ENCODE assay signal across 9 cellular contexts in the genomic region with DNA sequence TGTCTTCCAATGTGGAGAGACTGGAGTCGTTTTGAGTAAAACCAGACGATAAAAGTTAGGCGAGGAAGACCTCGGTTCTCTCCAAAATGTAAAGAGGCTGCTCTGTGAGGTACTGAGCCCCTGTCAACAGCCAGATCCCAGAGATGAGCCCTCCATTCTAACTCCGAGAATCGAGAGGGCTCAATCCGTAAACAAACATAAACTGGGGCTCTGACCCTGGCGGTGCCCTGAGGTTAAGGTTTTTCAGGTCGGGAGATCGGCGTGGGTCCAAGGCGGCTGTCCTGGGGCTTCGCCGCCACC. TPM values are rescaled to one million over a fixed set of nuclear protein-coding genes. Genes with fewer than 3 reads are reported as not detected.
A peak's percentile ranks its signal among the peaks of the same experiment; 100 is the strongest.
DNase-seq lines count a peak whose midpoint lies in the region; ATAC-seq, FAIRE-seq and TF ChIP-seq lines count a peak whose summit lies in the region.
"Had no signal": no experiment of that assay in that cellular context is flagged by ENCODE, and none has a peak within 500 bp of the region (broad histone marks: within the 10 kb centered on the region; RNA-seq: fewer than 3 reads in every experiment).

No MANE protein-coding gene starts in this region.

- no peak for TF ChIP-seq EP300 in A549 (IDR thresholded peaks at IDR 0.05)

- DNase-seq in A549 (ENCODE audit: low read depth in 1 of 2, low spot score in 1 of 2) (no peak), kidney epithelial cell (ENCODE audit: low read depth) (no peak), thyroid gland (no peak), middle frontal gyrus (ENCODE audit: extremely low spot score, low spot score) (no peak), NCI-H2081 treated with DMSO at 0.1 percent for 48 hours (lab: John Stamatoyannopoulos, UW) (no peak), posterior cingulate gyrus (no peak)
- no peak for DNase-seq in activated naive CD4-positive, alpha-beta T cell treated with anti-CD3 and anti-CD28 coated beads, Interleukin-2, amount 50 U/mL, for 72 hours (ENCODE audit: low spot score in 2 of 2)

- 0% methylated on average over 11 of the region's 14 CpGs for WGBS in A549 (ENCODE audit: missing lambda C conversion rate)
- 0% methylated on average over 7 of the region's 14 CpGs for WGBS in thyroid gland, 2 donors

- no peak for TF ChIP-seq RAD21 in A549 (conservative IDR thresholded peaks at IDR 0.05 in 1 of 2, IDR thresholded peaks at IDR 0.05 in 1 of 2)

- no peak for TF ChIP-seq CTCF in A549 (IDR thresholded peaks at IDR 0.05)
- TF ChIP-seq CTCF in kidney epithelial cell (IDR thresholded peaks at IDR 0.05; ENCODE audit: insufficient read depth, low read length, poor library complexity, severe bottlenecking): no peak
- no peak for TF ChIP-seq CTCF in thyroid gland (IDR thresholded peaks at IDR 0.05)

- H3K4me2 ChIP-seq in A549: peak overlapping the region; percentile 58

- FAIRE-seq in A549 (lab: Jason Lieb, UNC): no peak
- FAIRE-seq: islet of Langerhans had no signal

- peaks cover 11 to 17% of the 10 kb centered on the region in 2 donors for H3K36me3 Mint-ChIP-seq in activated naive CD4-positive, alpha-beta T cell treated with anti-CD3 and anti-CD28 coated beads, Interleukin-2, amount 50 U/mL, for 72 hours

- ATAC-seq in A549 (peak; percentile 3 to 9; a peak in 5 of 6 replicates), GM21737 (IDR thresholded peaks at IDR 0.05; ENCODE audit: unreplicated experiment) (peak; percentile 4)
- ATAC-seq in activated naive CD4-positive, alpha-beta T cell treated with anti-CD3 and anti-CD28 coated beads, Interleukin-2, amount 50 U/mL, for 72 hours: no peak

- H3K27me3 ChIP-seq in kidney epithelial cell (ENCODE audit: control insufficient read depth, insufficient read depth, low read length): no peaks in the 10 kb centered on the region
- H3K27me3 ChIP-seq in thyroid gland: no peaks in the 10 kb centered on the region

- no peaks in the 10 kb centered on the region for H3K9me3 Mint-ChIP-seq in activated naive CD4-positive, alpha-beta T cell treated with anti-CD3 and anti-CD28 coated beads, Interleukin-2, amount 50 U/mL, for 72 hours

- H3K9me3 ChIP-seq in A549 (no peaks in the 10 kb centered on the region), thyroid gland (no peaks in the 10 kb centered on the region)

- intact Hi-C loops in thyroid gland (cut with DNase I) (no loop called here), posterior cingulate gyrus (cut with DNase I) (no loop called here)

- TF ChIP-seq POLR2A in A549 (IDR thresholded peaks at IDR 0.05; ENCODE audit: low read length) (no peak), thyroid gland (IDR thresholded peaks at IDR 0.05) (no peak)

- H3K27ac ChIP-seq in A549 (peak overlapping the region; percentile 88 to 96), thyroid gland (peak overlapping the region; percentile 6 to 90 (median 78))

- H3K4me1 ChIP-seq in A549 (peaks cover 13% of the 10 kb centered on the region; the same call in 2 of the 3 replicates), thyroid gland (peaks cover 22 to 30% of the 10 kb centered on the region in 2 donors)

- CTCF ChIA-PET in A549 (lab: Yijun Ruan, JAX): interaction anchor here (0.5 to 1.0 kb wide), 2 partner anchors 242 to 325 kb away, joined by 3 read pairs; no protein-coding TSS in a partner anchor

- POLR2A ChIA-PET in A549 (lab: Yijun Ruan, JAX): no interaction called here

- H3K4me3 ChIP-seq in A549: peak overlapping the region; percentile 96
- H3K4me3 ChIP-seq in kidney epithelial cell (ENCODE audit: low read depth, low read length): peak overlapping the region; percentile 85
- H3K4me3 ChIP-seq in thyroid gland (replicated peaks in 1 of 3): peak overlapping the region; percentile 43 to 91 (median 68)

- peak overlapping the region; percentile 94 to 96 for H3K27ac Mint-ChIP-seq in activated naive CD4-positive, alpha-beta T cell treated with anti-CD3 and anti-CD28 coated beads, Interleukin-2, amount 50 U/mL, for 72 hours

- H3K36me3 ChIP-seq in kidney epithelial cell (ENCODE audit: control insufficient read depth, insufficient read depth, low read length) (no peaks in the 10 kb centered on the region), thyroid gland (peaks cover 0 to 2% of the 10 kb centered on the region in 2 donors)

TF ChIP-seq in A549, 52 proteins besides CTCF, POLR2A, EP300 and RAD21 (continues in another document):
- no peak for TF ChIP-seq KDM1A (IDR thresholded peaks at IDR 0.05; ENCODE audit: low read depth)
- TF ChIP-seq, protein P1, sequence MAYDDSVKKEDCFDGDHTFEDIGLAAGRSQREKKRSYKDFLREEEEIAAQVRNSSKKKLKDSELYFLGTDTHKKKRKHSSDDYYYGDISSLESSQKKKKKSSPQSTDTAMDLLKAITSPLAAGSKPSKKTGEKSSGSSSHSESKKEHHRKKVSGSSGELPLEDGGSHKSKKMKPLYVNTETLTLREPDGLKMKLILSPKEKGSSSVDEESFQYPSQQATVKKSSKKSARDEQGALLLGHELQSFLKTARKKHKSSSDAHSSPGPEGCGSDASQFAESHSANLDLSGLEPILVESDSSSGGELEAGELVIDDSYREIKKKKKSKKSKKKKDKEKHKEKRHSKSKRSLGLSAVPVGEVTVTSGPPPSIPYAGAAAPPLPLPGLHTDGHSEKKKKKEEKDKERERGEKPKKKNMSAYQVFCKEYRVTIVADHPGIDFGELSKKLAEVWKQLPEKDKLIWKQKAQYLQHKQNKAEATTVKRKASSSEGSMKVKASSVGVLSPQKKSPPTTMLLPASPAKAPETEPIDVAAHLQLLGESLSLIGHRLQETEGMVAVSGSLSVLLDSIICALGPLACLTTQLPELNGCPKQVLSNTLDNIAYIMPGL (CRISPR knock-in tag; IDR thresholded peaks at IDR 0.05; ENCODE audit: borderline replicate concordance): no peak
- no peak for TF ChIP-seq GATA3 (IDR thresholded peaks at IDR 0.05; ENCODE audit: borderline replicate concordance)
- no peak for TF ChIP-seq FOSB (CRISPR knock-in tag; IDR thresholded peaks at IDR 0.05)
- TF ChIP-seq, protein P2, sequence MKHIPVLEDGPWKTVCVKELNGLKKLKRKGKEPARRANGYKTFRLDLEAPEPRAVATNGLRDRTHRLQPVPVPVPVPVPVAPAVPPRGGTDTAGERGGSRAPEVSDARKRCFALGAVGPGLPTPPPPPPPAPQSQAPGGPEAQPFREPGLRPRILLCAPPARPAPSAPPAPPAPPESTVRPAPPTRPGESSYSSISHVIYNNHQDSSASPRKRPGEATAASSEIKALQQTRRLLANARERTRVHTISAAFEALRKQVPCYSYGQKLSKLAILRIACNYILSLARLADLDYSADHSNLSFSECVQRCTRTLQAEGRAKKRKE (CRISPR knock-in tag; IDR thresholded peaks at IDR 0.05; ENCODE audit: low read depth): no peak
- TF ChIP-seq RCOR1 (IDR thresholded peaks at IDR 0.05; ENCODE audit: low read depth, low read length): no peak
- TF ChIP-seq RARB (CRISPR knock-in tag; IDR thresholded peaks at IDR 0.05): no peak
- TF ChIP-seq JUN (IDR thresholded peaks at IDR 0.05): no peak
- TF ChIP-seq ZFP36 (IDR thresholded peaks at IDR 0.05; ENCODE audit: borderline replicate concordance, partially characterized antibody): no peak
- no peak for TF ChIP-seq ZNF302 (CRISPR knock-in tag; IDR thresholded peaks at IDR 0.05)

RNA-seq across cellular contexts. Expression of a gene that starts 0.4 kb away (rescaled TPM):
- polyA plus RNA-seq in A549 (2011; rRNA removed) (11.4 and 13.5 TPM in 2 replicates), A549 (2017; fragmentation: RNase III; extraction: RNeasy Plus Mini Kit Qiagen cat#74134 plus additional on column Dnase treatment) (5.7 to 5.8 TPM (median 5.8 TPM) in 3 replicates)
- polyA plus RNA-seq in A549 (2012; cell fraction: cytosol; rRNA removed): 4.5 and 5.8 TPM in 2 replicates
- 3.5 and 6.0 TPM in 2 replicates for polyA plus RNA-seq in A549 (2012; cell fraction: nucleus; rRNA removed)
- 10.6 and 12.2 TPM in 2 replicates for polyA minus RNA-seq in A549 (2011; rRNA and poly(A)+ RNA removed)
- total RNA-seq in activated naive CD4-positive, alpha-beta T cell treated with anti-CD3 and anti-CD28 coated beads, Interleukin-2, amount 50 U/mL, for 72 hours: 10 to 100 TPM; 10.0 to 14.8 TPM
- total RNA-seq in kidney epithelial cell (10.3 and 16.1 TPM in 2 replicates), thyroid gland (10 to 100 TPM; 20.8 to 24.3 (median 21.6) TPM)

RNA-seq across cellular contexts. Expression of a gene that starts 3.8 kb away (rescaled TPM):
- 36.0 and 61.9 TPM in 2 replicates for polyA plus RNA-seq in A549 (2011; rRNA removed)
- polyA plus RNA-seq in A549 (2012; cell fraction: cytosol; rRNA removed): 18.8 and 22.0 TPM in 2 replicates
- polyA plus RNA-seq in A549 (2012; cell fraction: nucleus; rRNA removed): 10.9 and 19.6 TPM in 2 replicates
- 51.7 to 55.2 TPM (median 54.9 TPM) in 3 replicates for polyA plus RNA-seq in A549 (2017; fragmentation: RNase III; extraction: RNeasy Plus Mini Kit Qiagen cat#74134 plus additional on column Dnase treatment)
- 9.7 and 10.8 TPM in 2 replicates for polyA minus RNA-seq in A549 (2011; rRNA and poly(A)+ RNA removed)
- 10 to 100 TPM; 30.3 to 44.8 TPM for total RNA-seq in activated naive CD4-positive, alpha-beta T cell treated with anti-CD3 and anti-CD28 coated beads, Interleukin-2, amount 50 U/mL, for 72 hours
- 83.2 and 93.5 TPM in 2 replicates for total RNA-seq in kidney epithelial cell
- total RNA-seq in thyroid gland: 100 to 1,000 TPM in 2 of 4 donors, 10 to 100 TPM in 2; 61.4 to 156 (median 108) TPM

RNA-seq across cellular contexts. Expression of a gene that starts 22.5 kb away (rescaled TPM):
- 2.5 and 2.6 TPM in 2 replicates for polyA plus RNA-seq in A549 (2011; rRNA removed)
- polyA plus RNA-seq in A549 (2012; cell fraction: cytosol; rRNA removed): 0.39 and 1.0 TPM in 2 replicates
- polyA plus RNA-seq in A549 (2012; cell fraction: nucleus; rRNA removed): 6.2 and 11.3 TPM in 2 replicates
- 0.65 to 0.84 TPM (median 0.78 TPM) in 3 replicates for polyA plus RNA-seq in A549 (2017; fragmentation: RNase III; extraction: RNeasy Plus Mini Kit Qiagen cat#74134 plus additional on column Dnase treatment)
- polyA minus RNA-seq in A549 (2011; rRNA and poly(A)+ RNA removed): 1.2 and 3.2 TPM in 2 replicates
- 1 to 10 TPM; 3.1 to 3.9 TPM for total RNA-seq in activated naive CD4-positive, alpha-beta T cell treated with anti-CD3 and anti-CD28 coated beads, Interleukin-2, amount 50 U/mL, for 72 hours
- total RNA-seq in kidney epithelial cell: 1.8 and 2.7 TPM in 2 replicates
- 1 to 10 TPM; 1.1 to 4.2 (median 2.9) TPM for total RNA-seq in thyroid gland

RNA-seq across cellular contexts. Expression of a gene that starts 46.1 kb away (rescaled TPM):
- polyA plus RNA-seq in A549 (2011; rRNA removed) (0.42 and 0.49 TPM in 2 replicates), A549 (2017; fragmentation: RNase III; extraction: RNeasy Plus Mini Kit Qiagen cat#74134 plus additional on column Dnase treatment) (0.05 to 0.08 TPM in 2 of 3 replicates, not detected in the other)
- polyA plus RNA-seq in A549 (2012; cell fraction: cytosol; rRNA removed): 0.08 and 0.12 TPM in 2 replicates
- polyA plus RNA-seq in A549 (2012; cell fraction: nucleus; rRNA removed): 0.04 and 0.07 TPM in 2 replicates
- polyA minus RNA-seq in A549 (2011; rRNA and poly(A)+ RNA removed): 0.33 and 0.44 TPM in 2 replicates
- total RNA-seq in activated naive CD4-positive, alpha-beta T cell treated with anti-CD3 and anti-CD28 coated beads, Interleukin-2, amount 50 U/mL, for 72 hours: under 1 TPM in 1 of 2 donors, not detected in 1; 0.25 TPM
- total RNA-seq in kidney epithelial cell (not detected in 2 replicates), thyroid gland (not detected)

Comparison
In these comparisons a context has a peak if more than half of its experiments do, and no peak if none do; other contexts are left out.
1. ATAC-seq: peak in A549 (2 of 2) and GM21737 (single experiment); none in activated naive CD4-positive, alpha-beta T cell treated with anti-CD3 and anti-CD28 coated beads, Interleukin-2, amount 50 U/mL, for 72 hours (0 of 2).
2. Peak in every context shown above with its lines, with median percentiles within 50 percentile points of each other: H3K4me3 ChIP-seq.